ENCODE assay signal across 8 cellular contexts in genomic region chr6:3068329-3069223, GRCh38. TPM values are rescaled to one million over a fixed set of nuclear protein-coding genes. Genes with fewer than 3 reads are reported as not detected.
DNase-seq lines count a peak whose midpoint lies in the region; ATAC-seq and TF ChIP-seq lines count a peak whose summit lies in the region.

Gene RIPK1 (plus strand): TSS chr6:3068494. CDS start chr6:3076824, 8,330 bp downstream.

- H3K27ac Mint-ChIP-seq in activated B cell treated with CpG ODN at 0.5 μM for 24 hours, result peak within 1 kb of the TSS; percentile 94

- POLR2A ChIA-PET in activated B cell treated with CpG ODN at 0.5 μM for 24 hours (lab: Charles Lee), result interaction anchor here (0.7 to 2.5 kb wide), 22 partner anchors 10 to 953 kb away, joined by 3 to 29 read pairs (median 4); partner anchors contain the start of genes BPHL, NQO2, SERPINB1 and SERPINB6

- H3K27me3 Mint-ChIP-seq in activated B cell treated with CpG ODN at 0.5 μM for 24 hours, result no peaks in the 10 kb centered on the region

- peak within 1 kb of the TSS; percentile 93 for H3K4me3 Mint-ChIP-seq in activated B cell treated with CpG ODN at 0.5 μM for 24 hours

- CTCF ChIA-PET in activated B cell treated with CpG ODN at 0.5 μM for 24 hours (lab: Charles Lee), result interaction anchor here (0.7 to 1.7 kb wide), 9 partner anchors 11 to 950 kb away, joined by 3 to 8 read pairs (median 3); partner anchors contain the start of gene NQO2

- intact Hi-C loops in activated B cell treated with CpG ODN at 0.5 μM for 24 hours (cut with micrococcal nuclease), result loop anchor here (1.0 to 5.0 kb wide), 9 partner anchors 45 to 952 kb away; partner anchors contain the start of genes BPHL, PSMG4 and WRNIP1

- DNase-seq in AG08395 (ENCODE audit: low spot score), result peak; percentile 96
- DNase-seq in NCI-H2196 treated with DMSO at 0.1 percent for 48 hours (lab: John Stamatoyannopoulos, UW; ENCODE audit: unreplicated experiment), result peak; percentile 88
- peak; percentile 98 for DNase-seq in activated B cell treated with CpG ODN at 0.5 μM for 24 hours
- peak; percentile 85 to 91 for DNase-seq in cardiac fibroblast (ENCODE audit: low read depth in 2 of 2)
- peak; percentile 89 for DNase-seq in iris pigment epithelial cell (ENCODE audit: low read depth)
- DNase-seq in stimulated activated CD4-positive, alpha-beta T cell treated with anti-CD3 and anti-CD28 coated beads, Interleukin-12 subunit alpha, Interleukin-12 subunit beta, amount 100 ng/mL, for 48 hours (ENCODE audit: low read depth in 2 of 3, low spot score in 1 of 3), result peak; percentile 89 to 93 (median 91)

- peaks cover 20% of the 10 kb centered on the region for H3K36me3 Mint-ChIP-seq in activated B cell treated with CpG ODN at 0.5 μM for 24 hours (ENCODE audit: low read depth)

- peaks cover 38% of the 10 kb centered on the region for H3K4me1 Mint-ChIP-seq in activated B cell treated with CpG ODN at 0.5 μM for 24 hours

- H3K9me3 Mint-ChIP-seq in activated B cell treated with CpG ODN at 0.5 μM for 24 hours, result no peaks in the 10 kb centered on the region

- ATAC-seq in GM18867 (IDR thresholded peaks at IDR 0.05; ENCODE audit: unreplicated experiment) (peak; percentile 82), HG03097 (IDR thresholded peaks at IDR 0.05; ENCODE audit: low FRiP score, unreplicated experiment) (peak; percentile 82), activated B cell treated with CpG ODN at 0.5 μM for 24 hours (ENCODE audit: low read depth) (peak; percentile 74)

- TF ChIP-seq CTCF in activated B cell treated with CpG ODN at 0.5 μM for 24 hours (IDR thresholded peaks at IDR 0.05), result no peak
- peak; percentile 28 for TF ChIP-seq CTCF in cardiac fibroblast (IDR thresholded peaks at IDR 0.05; ENCODE audit: low read depth, low read length)

- peak within 1 kb of the TSS; percentile 62 to 77 for H3K4me3 ChIP-seq in cardiac fibroblast (replicated peaks in 1 of 2; ENCODE audit: low read depth in 2 of 2, low read length in 2 of 2)

RNA-seq across cellular contexts. Expression of gene RIPK1, which starts in this region (rescaled TPM):
- 20.5 and 21.8 TPM in 2 replicates for total RNA-seq in activated B cell treated with CpG ODN at 0.5 μM for 24 hours

Comparison
In these comparisons a context has a peak if more than half of its experiments do, and no peak if none do; other contexts are left out.
1. Peak in every context shown above with its lines: DNase-seq, ATAC-seq and H3K4me3 ChIP-seq.